15 cellular contexts compared by ENCODE assay signal in genomic region chr7:117682681-117683385, GRCh38.
DNase-seq lines count a peak whose midpoint lies in the region; ATAC-seq and TF ChIP-seq lines count a peak whose summit lies in the region.
"Had no signal": no experiment of that assay in that cellular context is flagged by ENCODE, and none has a peak within 500 bp of the region (broad histone marks: within the 10 kb centered on the region; RNA-seq: fewer than 3 reads in every experiment).

No MANE protein-coding gene starts in this region.

- no peaks in the 10 kb centered on the region for H4K20me1 ChIP-seq in hepatocyte (ENCODE audit: insufficient read depth, poor library complexity, severe bottlenecking)

- no peaks in the 10 kb centered on the region for H3K36me3 ChIP-seq in body of pancreas (replicated peaks in 1 of 2; ENCODE audit: insufficient read depth in 1 of 2, low read depth in 2 of 2)
- H3K36me3 ChIP-seq in hepatocyte (replicated peaks; ENCODE audit: insufficient read depth, low read depth), result no peaks in the 10 kb centered on the region
- no peaks in the 10 kb centered on the region for H3K36me3 ChIP-seq in vagina
- no peaks in the 10 kb centered on the region for H3K36me3 ChIP-seq in heart left ventricle
- H3K36me3 ChIP-seq: esophagus muscularis mucosa had no signal

- TF ChIP-seq POLR2A in body of pancreas (IDR thresholded peaks at IDR 0.05) (no peak), vagina (IDR thresholded peaks at IDR 0.05) (no peak), heart left ventricle (IDR thresholded peaks at IDR 0.05) (no peak)

- no peaks in the 10 kb centered on the region for H3K9me3 ChIP-seq in body of pancreas
- H3K9me3 ChIP-seq in hepatocyte (ENCODE audit: low read depth), result no peaks in the 10 kb centered on the region
- no peaks in the 10 kb centered on the region for H3K9me3 ChIP-seq in vagina
- H3K9me3 ChIP-seq in heart left ventricle, result no peaks in the 10 kb centered on the region
- H3K9me3 ChIP-seq: esophagus muscularis mucosa had no signal

- peak; percentile 46 for DNase-seq in HT1080 (ENCODE audit: low read depth)
- DNase-seq in body of pancreas, result no peak
- DNase-seq in hepatocyte (ENCODE audit: low spot score), result peak; percentile 64
- DNase-seq in omental fat pad (ENCODE audit: low spot score), result no peak
- no peak for DNase-seq in vagina (ENCODE audit: extremely low spot score in 2 of 2)
- no peak for DNase-seq in heart left ventricle
- no peak for DNase-seq in stimulated activated CD4-positive, alpha-beta T cell treated with anti-CD3 and anti-CD28 coated beads, Interleukin-12 subunit alpha, Interleukin-12 subunit beta, amount 100 ng/mL, for 4 hours
- no peak for DNase-seq in SHP77 treated with DMSO at 0.1 percent for 48 hours (lab: John Stamatoyannopoulos, UW)
- DNase-seq: activated CD8-positive, alpha-beta memory T cell treated with anti-CD3 and anti-CD28 coated beads for 24 hours; hypothalamus; NCI-H2029 treated with DMSO at 0.1 percent for 48 hours; NCI-H69; RPMI8226; T-helper 1 cell had no signal

- H3K27ac ChIP-seq in body of pancreas (peak overlapping the region in 1 of 4 donors; percentile 39), hepatocyte (peak overlapping the region; percentile 70), vagina (no peak overlapping the region), heart left ventricle (no peak overlapping the region)
- H3K27ac ChIP-seq: esophagus muscularis mucosa had no signal

- no peak overlapping the region for H2AFZ ChIP-seq in hepatocyte

- 43 to 51% methylated on average over 5 of the region's 5 CpGs for WGBS in body of pancreas, 2 donors
- 42% methylated on average over 5 of the region's 5 CpGs for WGBS in hepatocyte (ENCODE audit: low lambda C conversion rate, missing lambda C conversion rate)
- WGBS in heart left ventricle, 4 donors, result 65 to 79% (median 67%) methylated on average over 5 of the region's 5 CpGs

- no peaks in the 10 kb centered on the region for H3K27me3 ChIP-seq in body of pancreas
- H3K27me3 ChIP-seq in hepatocyte, result no peaks in the 10 kb centered on the region
- no peaks in the 10 kb centered on the region for H3K27me3 ChIP-seq in vagina
- peaks cover 0 to 6% (median 0%) of the 10 kb centered on the region in 9 donors for H3K27me3 ChIP-seq in heart left ventricle
- H3K27me3 ChIP-seq: esophagus muscularis mucosa had no signal

- H3K4me3 ChIP-seq in body of pancreas (no peak overlapping the region), hepatocyte (no peak overlapping the region), vagina (no peak overlapping the region), heart left ventricle (no peak overlapping the region)
- H3K4me3 ChIP-seq: esophagus muscularis mucosa had no signal

- ATAC-seq in body of pancreas (peak; percentile 40), omental fat pad (ENCODE audit: low FRiP score) (peak; percentile 92), heart left ventricle (no peak)

- H3K4me1 ChIP-seq in body of pancreas (no peaks in the 10 kb centered on the region), hepatocyte (ENCODE audit: insufficient read depth) (peaks cover 29% of the 10 kb centered on the region), vagina (no peaks in the 10 kb centered on the region), heart left ventricle (no peaks in the 10 kb centered on the region)
- H3K4me1 ChIP-seq: esophagus muscularis mucosa had no signal

- intact Hi-C loops in body of pancreas (cut with DNase I) (no loop called here), vagina (cut with DNase I) (no loop called here), heart left ventricle (cut with DNase I) (no loop called here)

- no peak for TF ChIP-seq CTCF in body of pancreas (IDR thresholded peaks at IDR 0.05)
- TF ChIP-seq CTCF in hepatocyte (IDR thresholded peaks at IDR 0.05; ENCODE audit: poor library complexity), result no peak
- no peak for TF ChIP-seq CTCF in omental fat pad (IDR thresholded peaks at IDR 0.05)
- TF ChIP-seq CTCF in vagina (IDR thresholded peaks at IDR 0.05), result no peak
- TF ChIP-seq CTCF in heart left ventricle (IDR thresholded peaks at IDR 0.05), result no peak

- H3K9me2 ChIP-seq in hepatocyte (replicated peaks; ENCODE audit: insufficient read depth), result no peaks in the 10 kb centered on the region

- H3K4me2 ChIP-seq in hepatocyte, result peak overlapping the region; percentile 32

- no peaks in the 10 kb centered on the region for H3K79me2 ChIP-seq in hepatocyte

Comparison
In these comparisons a context has a peak if more than half of its experiments do, and no peak if none do; other contexts are left out.
1. DNase-seq: peak in HT1080 (single experiment) and hepatocyte (single experiment); none in body of pancreas (0 of 4), omental fat pad (single experiment), vagina (0 of 2), heart left ventricle (0 of 5), stimulated activated CD4-positive, alpha-beta T cell treated with anti-CD3 and anti-CD28 coated beads, Interleukin-12 subunit alpha, Interleukin-12 subunit beta, amount 100 ng/mL, for 4 hours (single experiment) and SHP77 treated with DMSO at 0.1 percent for 48 hours (single experiment).
2. ATAC-seq: peak in body of pancreas (single experiment) and omental fat pad (single experiment); none in heart left ventricle (0 of 4).